19 cellular contexts compared by ENCODE assay signal in genomic region chr2:20542269-20542668, GRCh38.
A peak's percentile ranks its signal among the peaks of the same experiment; 100 is the strongest.
DNase-seq lines count a peak whose midpoint lies in the region; ATAC-seq, FAIRE-seq and TF ChIP-seq lines count a peak whose summit lies in the region.
"Had no signal": no experiment of that assay in that cellular context is flagged by ENCODE, and none has a peak within 500 bp of the region (broad histone marks: within the 10 kb centered on the region; RNA-seq: fewer than 3 reads in every experiment).

No MANE protein-coding gene starts in this region.

- TF ChIP-seq POLR2A in H1 (IDR thresholded peaks at IDR 0.05; ENCODE audit: control extremely low read depth in 1 of 2, low read depth in 2 of 2, low read length in 2 of 2) = no peak
- TF ChIP-seq POLR2A in spleen (IDR thresholded peaks at IDR 0.05) = no peak

- H2BK5ac ChIP-seq in H1 (ENCODE audit: low read depth, low read length) = no peak overlapping the region; the same call in 1 of the 2 replicates

- POLR2A ChIA-PET in RWPE1 (lab: Yijun Ruan, JAX; ENCODE audit: low non-redundant PET) (no interaction called here), H1 (lab: Charles Lee; ENCODE audit: partially characterized antibody) (interaction anchor here (0.6 to 1.9 kb wide), 2 partner anchors 21 to 95 kb away, joined by 3 to 10 read pairs; partner anchors contain the start of gene RHOB), PC-3 (lab: Charles Lee; ENCODE audit: unreplicated experiment) (no interaction called here), SK-N-SH (lab: Yijun Ruan, JAX) (interaction anchor here (1.3 kb wide), 1 partner anchor 95 kb away, joined by 4 read pairs; the partner anchor contains the start of gene RHOB)

- H4K91ac ChIP-seq in H1 (replicated peaks; ENCODE audit: insufficient read length, low read length) = no peak overlapping the region

- H4K5ac ChIP-seq in H1 (ENCODE audit: insufficient read length, low read depth, low read length) = no peak overlapping the region

- H3K27ac ChIP-seq in RWPE1 = peak overlapping the region; percentile 65
- H3K27ac ChIP-seq in H1 (ENCODE audit: low read depth, low read length) = no peak overlapping the region
- H3K27ac ChIP-seq in neural progenitor cell = no peak overlapping the region
- no peak overlapping the region for H3K27ac ChIP-seq in spleen
- no peak overlapping the region for H3K27ac ChIP-seq in PC-3 (ENCODE audit: low read length)
- H3K27ac ChIP-seq in SK-N-SH (ENCODE audit: low read depth in 2 of 2, low read length in 1 of 2) = no peak overlapping the region

- H3K9me3 Mint-ChIP-seq in neural progenitor cell = peaks cover 5% of the 10 kb centered on the region
- H3K9me3 Mint-ChIP-seq: CD8-positive, alpha-beta memory T cell had no signal

- H3K27me3 Mint-ChIP-seq in neural progenitor cell (ENCODE audit: insufficient read depth, low read depth) = peaks cover 27% of the 10 kb centered on the region

- H2AFZ ChIP-seq in H1 (ENCODE audit: low read length) = no peak overlapping the region
- no peak overlapping the region for H2AFZ ChIP-seq in neural progenitor cell (replicated peaks)
- no peak overlapping the region for H2AFZ ChIP-seq in PC-3 (ENCODE audit: low read length)
- no peak overlapping the region for H2AFZ ChIP-seq in SK-N-SH (ENCODE audit: low read depth)

- 0 out of 2 replicates have a peak overlapping the region, but pooled peaks have one; percentile 55 for H2BK20ac ChIP-seq in H1 (ENCODE audit: low read length)

- H3K14ac ChIP-seq in H1 (ENCODE audit: insufficient read length) = no peak overlapping the region

- no peak overlapping the region for H2BK120ac ChIP-seq in H1 (replicated peaks; ENCODE audit: low read depth, low read length)

- H3K23me2 ChIP-seq in H1 (ENCODE audit: low read depth, low read length) = no peaks in the 10 kb centered on the region

- peaks cover 61% of the 10 kb centered on the region for H3K4me1 Mint-ChIP-seq in neural progenitor cell
- H3K4me1 Mint-ChIP-seq: CD14-positive monocyte had no signal

- H3K27ac Mint-ChIP-seq in neural progenitor cell = peak overlapping the region; percentile 36
- H3K27ac Mint-ChIP-seq: CD14-positive monocyte; CD8-positive, alpha-beta memory T cell had no signal

- H3K4ac ChIP-seq in H1 (replicated peaks; ENCODE audit: insufficient read length, low read depth, low read length) = no peak overlapping the region

- no peak overlapping the region for H3K23ac ChIP-seq in H1 (ENCODE audit: insufficient read length)

- H3K56ac ChIP-seq in H1 (replicated peaks; ENCODE audit: insufficient read length, low read depth, low read length) = no peak overlapping the region

- CTCF ChIA-PET in RWPE1 (lab: Yijun Ruan, JAX) (no interaction called here), H1 (lab: Charles Lee; ENCODE audit: partially characterized antibody) (interaction anchor here (0.8 to 2.6 kb wide), 10 partner anchors 13 to 120 kb away, joined by 3 to 8 read pairs (median 4); partner anchors contain the start of gene RHOB), PC-3 (lab: Charles Lee) (no interaction called here), SK-N-SH (lab: Yijun Ruan, JAX) (interaction anchor here (1.3 kb wide), 2 partner anchors 9 to 93 kb away, joined by 4 read pairs; no protein-coding TSS in a partner anchor)

- no peaks in the 10 kb centered on the region for H4K20me1 ChIP-seq in H1 (replicated peaks in 1 of 2; ENCODE audit: control insufficient read depth in 1 of 2, insufficient read depth in 2 of 2, low read length in 2 of 2)
- H4K20me1 ChIP-seq in neural progenitor cell (ENCODE audit: low read depth) = no peaks in the 10 kb centered on the region
- H4K20me1 ChIP-seq in PC-3 (ENCODE audit: low read length) = no peaks in the 10 kb centered on the region
- H4K20me1 ChIP-seq in SK-N-SH (ENCODE audit: insufficient read depth) = no peaks in the 10 kb centered on the region

- peaks cover 5 to 14% (median 12%) of the 10 kb centered on the region in 4 experiments; a peak in 6 of 7 replicates for H3K4me1 ChIP-seq in H1 (replicated peaks in 1 of 4; ENCODE audit: control insufficient read depth in 3 of 4, insufficient read depth in 4 of 4, low read length in 3 of 4)
- H3K4me1 ChIP-seq in neural progenitor cell = peaks cover 14% of the 10 kb centered on the region
- H3K4me1 ChIP-seq in spleen = no peaks in the 10 kb centered on the region
- H3K4me1 ChIP-seq in PC-3 (ENCODE audit: insufficient read depth, low read length) = peaks cover 6% of the 10 kb centered on the region; the same call in 1 of the 2 replicates
- H3K4me1 ChIP-seq in SK-N-SH (ENCODE audit: control insufficient read depth in 1 of 2, insufficient read depth in 2 of 2, low read depth in 1 of 2, low read length in 1 of 2) = peaks cover 3 to 12% of the 10 kb centered on the region in 2 experiments; a peak in 1 of 4 replicates
- H3K4me1 ChIP-seq: HAP-1 had no signal

- DNase-seq in RWPE1 (ENCODE audit: low spot score) (no peak), H1 (ENCODE audit: low read depth in 1 of 2, low spot score in 2 of 2) (no peak), neural progenitor cell (ENCODE audit: low spot score) (no peak), spleen (peak; percentile 60), PC-3 (no peak), SK-N-SH (no peak)
- DNase-seq: BE2C; Caco-2; CD8-positive, alpha-beta memory T cell; DND-41; GDM1; GOT3 had no signal

- H3F3A ChIP-seq in neural progenitor cell (ENCODE audit: low read depth) = peaks cover 7% of the 10 kb centered on the region
- H3F3A ChIP-seq in PC-3 (ENCODE audit: low read length, unreplicated experiment) = no peaks in the 10 kb centered on the region
- H3F3A ChIP-seq in SK-N-SH (replicated peaks; ENCODE audit: insufficient read depth) = no peaks in the 10 kb centered on the region

- no peaks in the 10 kb centered on the region for H3K79me1 ChIP-seq in H1 (ENCODE audit: low read depth, low read length)

- no peak overlapping the region for H2AK5ac ChIP-seq in H1 (ENCODE audit: low read depth, low read length)

- H2BK15ac ChIP-seq in H1 (ENCODE audit: low read length) = no peak overlapping the region

- intact Hi-C loops in spleen (cut with DNase I; ENCODE audit: low total_unique reads) (no loop called here), PC-3 (cut with micrococcal nuclease) (no loop called here)

- H3K4me3 Mint-ChIP-seq in neural progenitor cell = no peak overlapping the region
- H3K4me3 Mint-ChIP-seq: CD14-positive monocyte; CD8-positive, alpha-beta memory T cell had no signal

- H4K8ac ChIP-seq in H1 (ENCODE audit: extremely low read depth, insufficient read depth, low read length) = no peak overlapping the region

- no peaks in the 10 kb centered on the region for H3K9me2 ChIP-seq in PC-3 (replicated peaks; ENCODE audit: low read length)
- no peaks in the 10 kb centered on the region for H3K9me2 ChIP-seq in SK-N-SH

- TF ChIP-seq RAD21 in H1 (IDR thresholded peaks at IDR 0.05 in 1 of 2, conservative IDR thresholded peaks at IDR 0.05 in 1 of 2; ENCODE audit: low read depth in 2 of 2, low read length in 2 of 2) = no peak
- no peak for TF ChIP-seq RAD21 in SK-N-SH (IDR thresholded peaks at IDR 0.05; ENCODE audit: low read length)

- ATAC-seq in PC-3 = no peak
- ATAC-seq in HG03097 (IDR thresholded peaks at IDR 0.05; ENCODE audit: low FRiP score, unreplicated experiment) = no peak

- H3K4me3 ChIP-seq in H1 (ENCODE audit: extremely low read depth in 1 of 4, insufficient read depth in 2 of 4, low read depth in 3 of 4, low read length in 4 of 4) (no peak overlapping the region), neural progenitor cell (no peak overlapping the region), spleen (no peak overlapping the region), PC-3 (ENCODE audit: low read length) (no peak overlapping the region), SK-N-SH (ENCODE audit: low read depth in 2 of 2, low read length in 1 of 2) (no peak overlapping the region)
- H3K4me3 ChIP-seq: HAP-1 had no signal

- FAIRE-seq in H1 (lab: Jason Lieb, UNC) = no peak
- FAIRE-seq: A204.1, GM12892, GM19239, HTR-8/SVneo had no signal

- peaks cover 2% of the 10 kb centered on the region for H3K36me3 Mint-ChIP-seq in neural progenitor cell
- H3K36me3 Mint-ChIP-seq: CD14-positive monocyte; CD8-positive, alpha-beta memory T cell had no signal

- no peak for TF ChIP-seq CTCF in RWPE1 (conservative IDR thresholded peaks at IDR 0.05; ENCODE audit: low read depth)
- TF ChIP-seq CTCF in H1 (IDR thresholded peaks at IDR 0.05; ENCODE audit: control extremely low read depth in 1 of 3, insufficient read depth in 1 of 3, low read depth in 1 of 3, low read length in 3 of 3) = no peak
- no peak for TF ChIP-seq CTCF in neural progenitor cell (IDR thresholded peaks at IDR 0.05)
- no peak for TF ChIP-seq CTCF in spleen (IDR thresholded peaks at IDR 0.05 in 8 of 11, conservative IDR thresholded peaks at IDR 0.05 in 3 of 11)
- TF ChIP-seq CTCF in PC-3 (conservative IDR thresholded peaks at IDR 0.05; ENCODE audit: low read depth, low read length) = no peak
- TF ChIP-seq CTCF in SK-N-SH (IDR thresholded peaks at IDR 0.05) = no peak

- H3K79me2 ChIP-seq in H1 (ENCODE audit: control insufficient read depth in 1 of 2, insufficient read depth in 2 of 2, low read length in 2 of 2) (no peaks in the 10 kb centered on the region), neural progenitor cell (ENCODE audit: low read depth) (no peaks in the 10 kb centered on the region), PC-3 (ENCODE audit: low read length) (no peaks in the 10 kb centered on the region), SK-N-SH (ENCODE audit: insufficient read depth) (no peaks in the 10 kb centered on the region)

- no peak overlapping the region for H3K9ac ChIP-seq in H1 (replicated peaks in 1 of 4; ENCODE audit: extremely low read depth in 1 of 4, low read depth in 3 of 4, low read length in 3 of 4)
- no peak overlapping the region for H3K9ac ChIP-seq in neural progenitor cell
- H3K9ac ChIP-seq in PC-3 (ENCODE audit: low read length) = no peak overlapping the region
- no peak overlapping the region for H3K9ac ChIP-seq in SK-N-SH

- no peak for TF ChIP-seq EP300 in H1 (IDR thresholded peaks at IDR 0.05; ENCODE audit: borderline replicate concordance in 1 of 2, low read depth in 2 of 2, low read length in 2 of 2)
- no peak for TF ChIP-seq EP300 in SK-N-SH (IDR thresholded peaks at IDR 0.05; ENCODE audit: borderline replicate concordance in 1 of 2, low read depth in 1 of 2, low read length in 1 of 2)

- H3K36me3 ChIP-seq in H1 (ENCODE audit: control insufficient read depth in 2 of 4, insufficient read depth in 4 of 4, low read length in 3 of 4) = no peaks in the 10 kb centered on the region
- H3K36me3 ChIP-seq in neural progenitor cell = no peaks in the 10 kb centered on the region
- no peaks in the 10 kb centered on the region for H3K36me3 ChIP-seq in spleen
- no peaks in the 10 kb centered on the region for H3K36me3 ChIP-seq in PC-3 (ENCODE audit: low read depth, low read length)
- no peaks in the 10 kb centered on the region for H3K36me3 ChIP-seq in SK-N-SH (replicated peaks in 1 of 2; ENCODE audit: control insufficient read depth in 1 of 2, insufficient read depth in 2 of 2, low read length in 1 of 2)
- H3K36me3 ChIP-seq: BE2C, HAP-1 had no signal

- H3K27me3 ChIP-seq in H1 (replicated peaks in 1 of 4; ENCODE audit: control insufficient read depth in 3 of 4, extremely low read depth in 1 of 4, insufficient read depth in 3 of 4, low read length in 3 of 4) (peaks cover 0 to 2% (median 0%) of the 10 kb centered on the region in 4 experiments; a peak in 2 of 7 replicates), neural progenitor cell (no peaks in the 10 kb centered on the region), spleen (replicated peaks in 1 of 7) (peaks cover 0 to 9% (median 0%) of the 10 kb centered on the region in 7 donors), PC-3 (ENCODE audit: low read length) (no peaks in the 10 kb centered on the region), SK-N-SH (ENCODE audit: insufficient read depth) (no peaks in the 10 kb centered on the region)
- H3K27me3 ChIP-seq: BE2C had no signal

- H2BK12ac ChIP-seq in H1 (ENCODE audit: low read depth, low read length) = no peak overlapping the region

- no TSS peak for BruUV-seq in PC-3 (replicated peaks; lab: Mats Ljungman, UMichigan)

- H3K4me2 ChIP-seq in H1 (ENCODE audit: insufficient read depth in 1 of 2, low read depth in 2 of 2, low read length in 2 of 2) (no peak overlapping the region), neural progenitor cell (no peak overlapping the region), PC-3 (ENCODE audit: low read length) (no peak overlapping the region), SK-N-SH (no peak overlapping the region)

- no peak overlapping the region for H3K18ac ChIP-seq in H1 (ENCODE audit: extremely low read depth, low read length)

- 89% methylated on average over 11 of the region's 13 CpGs; no CpG with 5 or more reads in 1 of the 2 experiments for WGBS in H1 (ENCODE audit: extremely low coverage in 1 of 2, insufficient coverage in 1 of 2, insufficient read length in 1 of 2, insufficient replicate concordance in 2 of 2, low coverage in 1 of 2, low lambda C conversion rate in 2 of 2, missing lambda C conversion rate in 1 of 2), 2 experiments
- WGBS in spleen, 5 donors = 76 to 88% (median 87%) methylated on average over 11 to 13 of the region's 13 CpGs
- 93% methylated on average over 10 of the region's 13 CpGs for WGBS in SK-N-SH (ENCODE audit: low lambda C conversion rate)

- H3K9me3 ChIP-seq in H1 (ENCODE audit: insufficient read depth in 2 of 2, low read depth in 1 of 2, low read length in 1 of 2) (peaks cover 0 to 2% of the 10 kb centered on the region in 2 experiments; a peak in 1 of 4 replicates), neural progenitor cell (ENCODE audit: low read depth) (no peaks in the 10 kb centered on the region), spleen (peaks cover 0 to 7% (median 0%) of the 10 kb centered on the region in 8 donors), PC-3 (ENCODE audit: low read length) (no peaks in the 10 kb centered on the region), SK-N-SH (no peaks in the 10 kb centered on the region)
- H3K9me3 ChIP-seq: BE2C, Caco-2, HAP-1 had no signal

Comparison
In these comparisons a context has a peak if more than half of its experiments do, and no peak if none do; other contexts are left out.
1. CTCF ChIA-PET loops: an anchor here in H1 (0.8 to 2.6 kb wide) and SK-N-SH (1.3 kb wide); none called in RWPE1 and PC-3.
2. POLR2A ChIA-PET loops: an anchor here in H1 (0.6 to 1.9 kb wide) and SK-N-SH (1.3 kb wide); none called in RWPE1 and PC-3.